ENCODE assay signal across 1 cellular context in the genomic region with DNA sequence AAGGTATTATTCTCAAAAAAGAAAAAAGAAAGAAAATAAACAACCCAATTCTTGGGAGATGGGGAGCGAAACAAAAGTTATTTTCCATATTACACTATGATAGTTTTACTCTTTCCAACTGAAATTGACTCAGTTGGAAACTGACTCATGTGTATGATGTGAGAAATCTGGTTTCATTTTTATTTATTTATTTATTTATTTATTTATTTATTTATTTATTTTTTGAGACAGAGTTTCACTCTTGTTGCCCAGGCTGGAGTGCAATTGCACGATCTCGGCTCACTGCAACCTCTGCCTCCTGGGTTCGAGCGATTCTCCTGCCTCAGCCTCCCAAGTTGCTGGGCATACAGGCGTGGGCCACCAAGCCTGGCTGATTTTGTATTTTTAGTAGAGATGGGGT. TPM values are rescaled to one million over a fixed set of nuclear protein-coding genes. Genes with fewer than 3 reads are reported as not detected.
"Had no signal": no experiment of that assay in that cellular context is flagged by ENCODE, and none has a peak within 500 bp of the region (broad histone marks: within the 10 kb centered on the region; RNA-seq: fewer than 3 reads in every experiment).

No MANE protein-coding gene starts in this region.

RNA-seq across cellular contexts. Expression of a gene that starts 11.3 kb away (rescaled TPM):
- total RNA-seq: activated B cell treated with CpG ODN at 0.5 μM for 24 hours had no signal
